ENCODE assay signal across 1 cellular context in the genomic region with DNA sequence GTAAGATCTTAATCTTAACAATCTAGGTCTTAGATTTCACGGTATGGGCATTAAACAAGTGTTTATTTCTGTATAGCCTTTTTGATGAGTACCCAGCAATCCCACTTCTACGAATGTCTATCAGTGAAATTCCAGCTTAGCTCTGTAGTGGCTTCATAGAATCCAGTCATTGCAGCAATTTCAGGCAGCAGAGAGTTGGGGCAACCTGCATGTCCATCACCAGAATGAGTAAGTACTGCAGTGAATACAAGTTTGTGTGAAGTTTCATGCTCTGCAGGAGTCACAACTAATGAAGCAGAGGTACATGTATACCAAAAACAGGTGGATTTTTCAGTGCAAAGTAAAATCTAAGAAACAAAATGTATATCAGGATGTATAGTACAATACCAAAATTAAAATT.
TF ChIP-seq lines count a peak whose summit lies in the region.

No MANE protein-coding gene starts in this region.

TF ChIP-seq in GM23338, 12 proteins besides CTCF, POLR2A, EP300 and RAD21 (continued from another document):
- TF ChIP-seq ZNF462 (CRISPR knock-in tag; IDR thresholded peaks at IDR 0.05) = no peak
- TF ChIP-seq ZNF331 (CRISPR knock-in tag; IDR thresholded peaks at IDR 0.05; ENCODE audit: low read depth) = no peak
- TF ChIP-seq POLR2AphosphoS5 (IDR thresholded peaks at IDR 0.05; ENCODE audit: low read depth) = no peak
- no peak for TF ChIP-seq CREB1 (CRISPR knock-in tag; IDR thresholded peaks at IDR 0.05; ENCODE audit: low read depth)
TF ChIP-seq in GM23338: peak in this region for 0.
